9 cellular contexts compared by ENCODE assay signal in the genomic region with DNA sequence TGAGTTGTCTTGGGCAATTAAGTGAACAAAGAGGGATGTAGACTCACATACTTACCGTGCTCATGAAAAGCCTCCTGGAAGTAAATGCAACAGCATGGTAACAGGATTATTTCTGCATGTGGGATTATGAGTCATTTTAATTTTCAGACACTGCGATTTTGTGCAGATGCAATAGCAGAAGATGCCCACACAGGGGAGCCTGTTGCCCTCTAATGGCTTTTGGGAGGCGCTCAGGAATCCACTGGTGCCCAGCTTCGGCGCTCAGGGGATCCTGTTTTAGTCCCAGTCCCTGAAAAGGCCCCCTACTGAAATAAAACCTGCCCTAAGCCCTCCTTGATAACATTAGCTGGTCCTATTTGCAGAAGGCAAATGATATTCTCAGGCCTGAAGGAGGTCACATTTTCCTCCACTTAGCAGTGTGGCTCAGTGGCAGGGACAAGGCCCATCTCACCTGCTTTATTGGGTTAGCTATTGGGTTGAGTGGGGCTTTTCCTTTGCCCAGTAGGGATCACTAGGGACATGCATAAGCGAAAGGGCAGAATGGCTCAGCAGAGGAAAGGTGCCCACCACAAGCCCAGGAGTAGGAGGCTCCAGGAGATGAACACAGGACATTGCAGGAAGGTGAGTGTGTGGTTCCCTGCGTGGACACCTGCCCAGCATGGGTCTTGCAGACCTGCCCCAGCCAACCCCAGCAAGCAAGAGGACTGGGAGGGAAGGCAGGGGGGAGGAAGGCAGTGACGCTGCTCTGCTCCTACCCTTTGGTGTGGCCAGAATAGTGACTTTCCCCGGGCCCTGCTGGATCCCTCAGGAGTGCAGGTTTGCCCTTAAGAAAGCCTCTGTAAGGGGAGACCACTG. TPM values are rescaled to one million over a fixed set of nuclear protein-coding genes. Genes with fewer than 3 reads are reported as not detected.
DNase-seq lines count a peak whose midpoint lies in the region; ATAC-seq and TF ChIP-seq lines count a peak whose summit lies in the region.
"Had no signal": no experiment of that assay in that cellular context is flagged by ENCODE, and none has a peak within 500 bp of the region (broad histone marks: within the 10 kb centered on the region; RNA-seq: fewer than 3 reads in every experiment).

No MANE protein-coding gene starts in this region.

- ATAC-seq in GM18873 (IDR thresholded peaks at IDR 0.05; ENCODE audit: low FRiP score, unreplicated experiment) = peak; percentile 67
- peak; percentile 84 for ATAC-seq in HG03064 (IDR thresholded peaks at IDR 0.05; ENCODE audit: low read depth, unreplicated experiment)
- ATAC-seq in activated CD8-positive, alpha-beta T cell treated with anti-CD3 and anti-CD28 coated beads for 36 hours = peak; percentile 72

- H3K4me3 Mint-ChIP-seq in activated CD8-positive, alpha-beta T cell treated with anti-CD3 and anti-CD28 coated beads for 36 hours = no peak overlapping the region
- H3K4me3 Mint-ChIP-seq: activated T-cell treated with anti-CD3 and anti-CD28 coated beads, Interleukin-2, amount 50 U/mL, for 4 hours had no signal

- TF ChIP-seq CTCF in activated CD8-positive, alpha-beta T cell treated with anti-CD3 and anti-CD28 coated beads for 36 hours (IDR thresholded peaks at IDR 0.05) = peak; percentile 79

- intact Hi-C loops in activated CD8-positive, alpha-beta T cell treated with anti-CD3 and anti-CD28 coated beads for 36 hours (cut with micrococcal nuclease) = loop anchor here (10.0 kb wide), 2 partner anchors 303 to 523 kb away; no protein-coding TSS in a partner anchor
- intact Hi-C loops in posterior vena cava (cut with DNase I) = loop anchor here in 1 of 2 donors (10.0 kb wide), 1 partner anchor 303 kb away; no protein-coding TSS in a partner anchor

- POLR2A ChIA-PET in activated CD8-positive, alpha-beta T cell treated with anti-CD3 and anti-CD28 coated beads for 36 hours (lab: Charles Lee) = no interaction called here

- DNase-seq in D341Med (ENCODE audit: low spot score) (peak; percentile 81), NCI-H2196 (lab: John Stamatoyannopoulos, UW; ENCODE audit: unreplicated experiment) (peak; percentile 63), glomerular visceral epithelial cell (ENCODE audit: extremely low spot score) (peak; percentile 69), renal cortical epithelial cell (ENCODE audit: low read depth) (peak; percentile 53), posterior vena cava (ENCODE audit: low spot score) (no peak)
- peak; percentile 43 for DNase-seq in activated CD8-positive, alpha-beta T cell treated with anti-CD3 and anti-CD28 coated beads for 36 hours
- DNase-seq: activated T-cell treated with anti-CD3 and anti-CD28 coated beads, Interleukin-2, amount 50 U/mL, for 4 hours had no signal

- no peaks in the 10 kb centered on the region for H3K9me3 Mint-ChIP-seq in activated CD8-positive, alpha-beta T cell treated with anti-CD3 and anti-CD28 coated beads for 36 hours
- H3K9me3 Mint-ChIP-seq: activated T-cell treated with anti-CD3 and anti-CD28 coated beads, Interleukin-2, amount 50 U/mL, for 4 hours had no signal

- CTCF ChIA-PET in activated CD8-positive, alpha-beta T cell treated with anti-CD3 and anti-CD28 coated beads for 36 hours (lab: Charles Lee) = interaction anchor here (0.7 kb wide), 1 partner anchor 328 kb away, joined by 3 read pairs; no protein-coding TSS in a partner anchor

- H3K36me3 Mint-ChIP-seq in activated CD8-positive, alpha-beta T cell treated with anti-CD3 and anti-CD28 coated beads for 36 hours (ENCODE audit: low read depth) = no peaks in the 10 kb centered on the region

- H3K4me1 Mint-ChIP-seq in activated CD8-positive, alpha-beta T cell treated with anti-CD3 and anti-CD28 coated beads for 36 hours (ENCODE audit: low read depth) = no peaks in the 10 kb centered on the region

- no peak overlapping the region for H3K27ac Mint-ChIP-seq in activated CD8-positive, alpha-beta T cell treated with anti-CD3 and anti-CD28 coated beads for 36 hours

- peaks cover 7% of the 10 kb centered on the region for H3K27me3 Mint-ChIP-seq in activated CD8-positive, alpha-beta T cell treated with anti-CD3 and anti-CD28 coated beads for 36 hours

RNA-seq across cellular contexts. Expression of gene KCNS3, which starts 26.5 kb away (rescaled TPM):
- not detected for total RNA-seq in activated CD8-positive, alpha-beta T cell treated with anti-CD3 and anti-CD28 coated beads for 36 hours
- total RNA-seq in renal cortical epithelial cell (45.1 and 70.9 TPM in 2 replicates), posterior vena cava (1 to 10 TPM; 3.1 to 7.2 TPM)
- total RNA-seq: activated T-cell treated with anti-CD3 and anti-CD28 coated beads, Interleukin-2, amount 50 U/mL, for 4 hours had no signal

RNA-seq across cellular contexts. Expression of gene MSGN1, which starts 35.7 kb away (rescaled TPM):
- total RNA-seq in activated CD8-positive, alpha-beta T cell treated with anti-CD3 and anti-CD28 coated beads for 36 hours = not detected
- total RNA-seq in renal cortical epithelial cell (not detected in 2 replicates), posterior vena cava (not detected)
- total RNA-seq: activated T-cell treated with anti-CD3 and anti-CD28 coated beads, Interleukin-2, amount 50 U/mL, for 4 hours had no signal
